Comparison of ENCODE assay signal across 21 cellular contexts in the genomic region with DNA sequence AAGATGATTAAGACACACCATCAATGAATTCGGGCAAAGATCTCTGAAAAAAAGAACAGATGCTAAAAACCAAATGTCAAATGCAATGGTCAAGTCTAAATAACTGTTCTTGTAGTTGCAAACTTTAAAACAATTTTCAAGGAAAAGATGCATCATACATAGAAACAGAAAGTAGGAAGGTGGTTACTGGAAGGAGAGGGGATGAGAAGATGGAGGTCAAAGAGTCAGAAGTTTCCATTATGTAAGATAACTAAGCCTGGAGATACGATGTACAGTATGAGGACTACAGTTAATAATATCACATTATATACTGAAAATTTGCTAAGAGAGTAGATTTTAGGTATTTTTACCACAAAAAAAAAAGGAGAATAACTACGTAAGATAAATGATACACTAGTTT. TPM values are rescaled to one million over a fixed set of nuclear protein-coding genes. Genes with fewer than 3 reads are reported as not detected.
DNase-seq lines count a peak whose midpoint lies in the region; ATAC-seq, FAIRE-seq and TF ChIP-seq lines count a peak whose summit lies in the region.
"Had no signal": no experiment of that assay in that cellular context is flagged by ENCODE, and none has a peak within 500 bp of the region (broad histone marks: within the 10 kb centered on the region; RNA-seq: fewer than 3 reads in every experiment).

No MANE protein-coding gene starts in this region.

- H3K27ac Mint-ChIP-seq in activated CD4-positive, alpha-beta T cell treated with anti-CD3 and anti-CD28 coated beads for 36 hours = no peak overlapping the region
- H3K27ac Mint-ChIP-seq in activated naive CD4-positive, alpha-beta T cell treated with anti-CD3 and anti-CD28 coated beads, Interleukin-2, amount 50 U/mL, for 24 hours = peak overlapping the region; percentile 18
- peak overlapping the region; percentile 2 for H3K27ac Mint-ChIP-seq in activated naive CD8-positive, alpha-beta T cell treated with anti-CD3 and anti-CD28 coated beads, Interleukin-2, amount 50 U/mL, for 24 hours

- DNase-seq in activated CD4-positive, alpha-beta T cell treated with anti-CD3 and anti-CD28 coated beads for 36 hours = no peak
- DNase-seq in activated CD4-positive, alpha-beta T cell treated with anti-CD3 and anti-CD28 coated beads for 48 hours = no peak
- no peak for DNase-seq in activated naive CD4-positive, alpha-beta T cell treated with Interleukin-2 at 50 U/mL for 16 hours
- DNase-seq in GM18507 (ENCODE audit: extremely low spot score, insufficient read length, low read depth) (no peak), amygdala (lab: John Stamatoyannopoulos, UW) (no peak), hepatocyte (ENCODE audit: low spot score) (no peak)
- no peak for DNase-seq in activated naive CD8-positive, alpha-beta T cell treated with anti-CD3 and anti-CD28 coated beads, Interleukin-2, amount 50 U/mL, for 24 hours
- DNase-seq: Calu3, DMS153, DND-41, H7, NCI-H2081, NCI-H2171, NCI-H226, NCI-H510A, NCI-H69, SHP77 had no signal

- H3K9me2 ChIP-seq in hepatocyte (replicated peaks; ENCODE audit: insufficient read depth) = no peaks in the 10 kb centered on the region

- CTCF ChIA-PET in activated CD4-positive, alpha-beta T cell treated with anti-CD3 and anti-CD28 coated beads for 36 hours (lab: Charles Lee) = no interaction called here

- H3K36me3 Mint-ChIP-seq in activated CD4-positive, alpha-beta T cell treated with anti-CD3 and anti-CD28 coated beads for 36 hours (ENCODE audit: low read depth) = peaks cover 29% of the 10 kb centered on the region
- H3K36me3 Mint-ChIP-seq in activated naive CD4-positive, alpha-beta T cell treated with anti-CD3 and anti-CD28 coated beads, Interleukin-2, amount 50 U/mL, for 24 hours = peaks cover 37% of the 10 kb centered on the region
- H3K36me3 Mint-ChIP-seq in activated naive CD8-positive, alpha-beta T cell treated with anti-CD3 and anti-CD28 coated beads, Interleukin-2, amount 50 U/mL, for 24 hours (ENCODE audit: low read depth) = peaks cover 38% of the 10 kb centered on the region

- 98% methylated on average over 3 of the region's 3 CpGs for WGBS in hepatocyte (ENCODE audit: low lambda C conversion rate, missing lambda C conversion rate)

- no peaks in the 10 kb centered on the region for H3K36me3 ChIP-seq in hepatocyte (replicated peaks; ENCODE audit: insufficient read depth, low read depth)

- H3K27me3 ChIP-seq in hepatocyte = no peaks in the 10 kb centered on the region

- POLR2A ChIA-PET in activated CD4-positive, alpha-beta T cell treated with anti-CD3 and anti-CD28 coated beads for 36 hours (lab: Charles Lee) = no interaction called here

- H3K9me3 Mint-ChIP-seq in activated CD4-positive, alpha-beta T cell treated with anti-CD3 and anti-CD28 coated beads for 36 hours (ENCODE audit: low read depth) = no peaks in the 10 kb centered on the region
- no peaks in the 10 kb centered on the region for H3K9me3 Mint-ChIP-seq in activated naive CD4-positive, alpha-beta T cell treated with anti-CD3 and anti-CD28 coated beads, Interleukin-2, amount 50 U/mL, for 24 hours
- H3K9me3 Mint-ChIP-seq in activated naive CD8-positive, alpha-beta T cell treated with anti-CD3 and anti-CD28 coated beads, Interleukin-2, amount 50 U/mL, for 24 hours = no peaks in the 10 kb centered on the region

- H3K4me2 ChIP-seq in hepatocyte = no peak overlapping the region

- peaks cover 9% of the 10 kb centered on the region for H3K4me1 Mint-ChIP-seq in activated CD4-positive, alpha-beta T cell treated with anti-CD3 and anti-CD28 coated beads for 36 hours
- peaks cover 17% of the 10 kb centered on the region for H3K4me1 Mint-ChIP-seq in activated naive CD4-positive, alpha-beta T cell treated with anti-CD3 and anti-CD28 coated beads, Interleukin-2, amount 50 U/mL, for 24 hours
- peaks cover 12% of the 10 kb centered on the region for H3K4me1 Mint-ChIP-seq in activated naive CD8-positive, alpha-beta T cell treated with anti-CD3 and anti-CD28 coated beads, Interleukin-2, amount 50 U/mL, for 24 hours

- intact Hi-C loops in activated CD4-positive, alpha-beta T cell treated with anti-CD3 and anti-CD28 coated beads for 36 hours (cut with DNase I, micrococcal nuclease) = no loop called here

- no peaks in the 10 kb centered on the region for H3K4me1 ChIP-seq in hepatocyte (ENCODE audit: insufficient read depth)

- H4K20me1 ChIP-seq in hepatocyte (ENCODE audit: insufficient read depth, poor library complexity, severe bottlenecking) = no peaks in the 10 kb centered on the region

- no peaks in the 10 kb centered on the region for H3K79me2 ChIP-seq in hepatocyte

- no peaks in the 10 kb centered on the region for H3K27me3 Mint-ChIP-seq in activated CD4-positive, alpha-beta T cell treated with anti-CD3 and anti-CD28 coated beads for 36 hours
- no peaks in the 10 kb centered on the region for H3K27me3 Mint-ChIP-seq in activated naive CD4-positive, alpha-beta T cell treated with anti-CD3 and anti-CD28 coated beads, Interleukin-2, amount 50 U/mL, for 24 hours
- no peaks in the 10 kb centered on the region for H3K27me3 Mint-ChIP-seq in activated naive CD8-positive, alpha-beta T cell treated with anti-CD3 and anti-CD28 coated beads, Interleukin-2, amount 50 U/mL, for 24 hours

- no peak for TF ChIP-seq CTCF in hepatocyte (IDR thresholded peaks at IDR 0.05; ENCODE audit: poor library complexity)

- H3K9me3 ChIP-seq in hepatocyte (ENCODE audit: low read depth) = no peaks in the 10 kb centered on the region

- no peak overlapping the region for H3K4me3 Mint-ChIP-seq in activated CD4-positive, alpha-beta T cell treated with anti-CD3 and anti-CD28 coated beads for 36 hours
- H3K4me3 Mint-ChIP-seq in activated naive CD4-positive, alpha-beta T cell treated with anti-CD3 and anti-CD28 coated beads, Interleukin-2, amount 50 U/mL, for 24 hours = no peak overlapping the region
- H3K4me3 Mint-ChIP-seq in activated naive CD8-positive, alpha-beta T cell treated with anti-CD3 and anti-CD28 coated beads, Interleukin-2, amount 50 U/mL, for 24 hours = peak overlapping the region; percentile 16

- H3K4me3 ChIP-seq in hepatocyte = no peak overlapping the region
- H3K4me3 ChIP-seq: SK-N-MC had no signal

- no peak overlapping the region for H2AFZ ChIP-seq in hepatocyte

- no peak overlapping the region for H3K27ac ChIP-seq in hepatocyte
- H3K27ac ChIP-seq: RWPE1, SK-N-MC had no signal

- peak; percentile 9 for FAIRE-seq in GM18507 (lab: Jason Lieb, UNC)

- peak; percentile 39 for ATAC-seq in activated CD4-positive, alpha-beta T cell treated with anti-CD3 and anti-CD28 coated beads for 36 hours
- no peak for ATAC-seq in activated naive CD8-positive, alpha-beta T cell treated with anti-CD3 and anti-CD28 coated beads, Interleukin-2, amount 50 U/mL, for 24 hours
- ATAC-seq: Panc1 had no signal

RNA-seq across cellular contexts. Expression of a gene that starts 27.1 kb away (rescaled TPM):
- total RNA-seq in activated CD4-positive, alpha-beta T cell treated with anti-CD3 and anti-CD28 coated beads for 36 hours = 10 to 100 TPM; 14.1 to 14.3 TPM
- total RNA-seq in hepatocyte = 14.0 and 14.1 TPM in 2 replicates
- polyA plus RNA-seq in hepatocyte = 4.3 and 4.4 TPM in 2 replicates
